In genomic region chr17:4043862-4044261, GRCh38 we compare ENCODE assay signal across 7 cellular contexts.
DNase-seq lines count a peak whose midpoint lies in the region; ATAC-seq lines count a peak whose summit lies in the region.

No MANE protein-coding gene starts in this region.

- no peak overlapping the region for H3K4me3 Mint-ChIP-seq in activated T-cell treated with anti-CD3 and anti-CD28 coated beads, Interleukin-2, amount 50 U/mL, for 24 hours

- DNase-seq in T-helper 2 cell: peak in 4 of 5 experiments; percentile 22 to 95 (median 66)
- DNase-seq in activated T-cell treated with anti-CD3 and anti-CD28 coated beads, Interleukin-2, amount 50 U/mL, for 24 hours: peak; percentile 74
- DNase-seq in stimulated activated CD4-positive, alpha-beta T cell treated with anti-CD3 and anti-CD28 coated beads, Interleukin-12 subunit alpha, Interleukin-12 subunit beta, amount 100 ng/mL, for 4 hours: peak; percentile 49
- DNase-seq in stimulated activated naive CD8-positive, alpha-beta T cell treated with anti-CD3 and anti-CD28 coated beads, Interleukin-15, Interleukin-2, amounts not matched to agents 100 U/mL and 50 U/mL, for 24 hours: peak; percentile 57
- DNase-seq in cerebellar nuclear complex (lab: John Stamatoyannopoulos, UW): no peak
- DNase-seq in NCI-H2081 (lab: John Stamatoyannopoulos, UW): no peak
- DNase-seq in foreskin melanocyte: no peak

- no peaks in the 10 kb centered on the region for H3K27me3 Mint-ChIP-seq in activated T-cell treated with anti-CD3 and anti-CD28 coated beads, Interleukin-2, amount 50 U/mL, for 24 hours

- peaks cover 31% of the 10 kb centered on the region for H3K4me1 Mint-ChIP-seq in activated T-cell treated with anti-CD3 and anti-CD28 coated beads, Interleukin-2, amount 50 U/mL, for 24 hours (ENCODE audit: low read depth)

- peaks cover 86% of the 10 kb centered on the region for H3K36me3 Mint-ChIP-seq in activated T-cell treated with anti-CD3 and anti-CD28 coated beads, Interleukin-2, amount 50 U/mL, for 24 hours (ENCODE audit: low read depth)

- peak; percentile 63 for ATAC-seq in stimulated activated naive CD8-positive, alpha-beta T cell treated with anti-CD3 and anti-CD28 coated beads, Interleukin-15, Interleukin-2, amounts not matched to agents 100 U/mL and 50 U/mL, for 24 hours

- peaks cover 3% of the 10 kb centered on the region for H3K9me3 Mint-ChIP-seq in activated T-cell treated with anti-CD3 and anti-CD28 coated beads, Interleukin-2, amount 50 U/mL, for 24 hours

- peak overlapping the region; percentile 60 for H3K27ac Mint-ChIP-seq in activated T-cell treated with anti-CD3 and anti-CD28 coated beads, Interleukin-2, amount 50 U/mL, for 24 hours

Comparison
In these comparisons a context has a peak if more than half of its experiments do, and no peak if none do; other contexts are left out.
1. DNase-seq: peak in T-helper 2 cell (4 of 5), activated T-cell treated with anti-CD3 and anti-CD28 coated beads, Interleukin-2, amount 50 U/mL, for 24 hours (single experiment), stimulated activated CD4-positive, alpha-beta T cell treated with anti-CD3 and anti-CD28 coated beads, Interleukin-12 subunit alpha, Interleukin-12 subunit beta, amount 100 ng/mL, for 4 hours (single experiment) and stimulated activated naive CD8-positive, alpha-beta T cell treated with anti-CD3 and anti-CD28 coated beads, Interleukin-15, Interleukin-2, amounts not matched to agents 100 U/mL and 50 U/mL, for 24 hours (single experiment); none in cerebellar nuclear complex (0 of 2), NCI-H2081 (0 of 2) and foreskin melanocyte (single experiment).